Comparison of ENCODE assay signal across 26 cellular contexts in the genomic region with DNA sequence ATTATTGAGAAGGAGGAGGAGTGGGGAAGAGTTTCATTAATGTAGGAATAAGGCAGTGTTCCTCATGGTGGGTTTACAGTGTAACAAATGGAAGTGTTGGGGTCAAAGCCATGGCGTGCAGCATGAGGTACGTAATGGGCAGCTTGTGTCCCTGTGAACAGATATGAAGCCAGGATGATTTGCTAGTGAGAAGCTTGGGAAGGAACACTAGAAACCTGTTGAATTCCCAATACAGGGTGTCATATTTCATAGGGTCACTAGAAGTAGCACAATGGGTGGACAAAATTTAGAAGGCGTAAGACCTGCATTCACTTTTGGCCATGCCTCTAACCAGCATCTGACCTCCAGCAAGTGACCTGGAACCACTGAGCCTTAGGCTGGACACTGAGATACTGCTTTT.
"Had no signal": no experiment of that assay in that cellular context is flagged by ENCODE, and none has a peak within 500 bp of the region (broad histone marks: within the 10 kb centered on the region; RNA-seq: fewer than 3 reads in every experiment).

No MANE protein-coding gene starts in this region.

- DNase-seq: colonic mucosa; cortex of kidney; dermis blood vessel endothelial cell; dorsolateral prefrontal cortex; effector CD4-positive, alpha-beta T cell; effector CD8-positive, alpha-beta T cell; effector memory CD4-positive, alpha-beta T cell; effector memory CD8-positive, alpha-beta T cell; endodermal cell; erythroblast; esophagus squamous epithelium; foreskin fibroblast; foreskin keratinocyte; foreskin melanocyte; gastrocnemius medialis; glutamatergic neuron; head of caudate nucleus; heart left ventricle; heart right ventricle; hippocampal formation had no signal

- H2AFZ ChIP-seq: hepatocyte had no signal

- H3K4me1 ChIP-seq: colonic mucosa, foreskin keratinocyte had no signal

- ATAC-seq: effector memory CD8-positive, alpha-beta T cell; foreskin keratinocyte; gastrocnemius medialis; gastroesophageal sphincter; heart left ventricle had no signal

- H3K27ac Mint-ChIP-seq: dendritic cell treated with granulocyte-macrophage colony-stimulating factor and Interleukin-4, amounts not matched to agents 40 ng/mL and 50 ng/mL, for 4 days; effector memory CD8-positive, alpha-beta T cell; endodermal cell had no signal

- H3K36me3 ChIP-seq: colonic mucosa had no signal

- H3K4me1 Mint-ChIP-seq: endodermal cell had no signal

- H3K9me3 ChIP-seq: colonic mucosa, esophagus muscularis mucosa, esophagus squamous epithelium, gastrocnemius medialis, gastroesophageal sphincter, heart left ventricle, heart right ventricle had no signal

- H3K27me3 Mint-ChIP-seq: dendritic cell treated with granulocyte-macrophage colony-stimulating factor and Interleukin-4, amounts not matched to agents 40 ng/mL and 50 ng/mL, for 4 days had no signal

- H3K9me3 Mint-ChIP-seq: dendritic cell treated with granulocyte-macrophage colony-stimulating factor and Interleukin-4, amounts not matched to agents 40 ng/mL and 50 ng/mL, for 4 days; effector memory CD8-positive, alpha-beta T cell; endodermal cell had no signal

- H3K27ac ChIP-seq: colonic mucosa, coronary artery, dorsolateral prefrontal cortex, epithelial cell of prostate, esophagus muscularis mucosa, esophagus squamous epithelium, foreskin keratinocyte, gastrocnemius medialis, gastroesophageal sphincter, heart left ventricle, heart right ventricle, hepatocyte had no signal

- H3K4me2 ChIP-seq: hepatocyte had no signal

- H3K27me3 ChIP-seq: colonic mucosa, dorsolateral prefrontal cortex, esophagus muscularis mucosa, esophagus squamous epithelium, foreskin keratinocyte, gastrocnemius medialis, gastroesophageal sphincter, heart left ventricle, heart right ventricle, hepatocyte had no signal

- H3K4me3 Mint-ChIP-seq: dendritic cell treated with granulocyte-macrophage colony-stimulating factor and Interleukin-4, amounts not matched to agents 40 ng/mL and 50 ng/mL, for 4 days; effector memory CD8-positive, alpha-beta T cell; endodermal cell had no signal

- H3K4me3 ChIP-seq: colonic mucosa, coronary artery, dorsolateral prefrontal cortex, esophagus muscularis mucosa, esophagus squamous epithelium, gastrocnemius medialis, gastroesophageal sphincter, heart left ventricle, heart right ventricle, hepatocyte had no signal
